In the genomic region with DNA sequence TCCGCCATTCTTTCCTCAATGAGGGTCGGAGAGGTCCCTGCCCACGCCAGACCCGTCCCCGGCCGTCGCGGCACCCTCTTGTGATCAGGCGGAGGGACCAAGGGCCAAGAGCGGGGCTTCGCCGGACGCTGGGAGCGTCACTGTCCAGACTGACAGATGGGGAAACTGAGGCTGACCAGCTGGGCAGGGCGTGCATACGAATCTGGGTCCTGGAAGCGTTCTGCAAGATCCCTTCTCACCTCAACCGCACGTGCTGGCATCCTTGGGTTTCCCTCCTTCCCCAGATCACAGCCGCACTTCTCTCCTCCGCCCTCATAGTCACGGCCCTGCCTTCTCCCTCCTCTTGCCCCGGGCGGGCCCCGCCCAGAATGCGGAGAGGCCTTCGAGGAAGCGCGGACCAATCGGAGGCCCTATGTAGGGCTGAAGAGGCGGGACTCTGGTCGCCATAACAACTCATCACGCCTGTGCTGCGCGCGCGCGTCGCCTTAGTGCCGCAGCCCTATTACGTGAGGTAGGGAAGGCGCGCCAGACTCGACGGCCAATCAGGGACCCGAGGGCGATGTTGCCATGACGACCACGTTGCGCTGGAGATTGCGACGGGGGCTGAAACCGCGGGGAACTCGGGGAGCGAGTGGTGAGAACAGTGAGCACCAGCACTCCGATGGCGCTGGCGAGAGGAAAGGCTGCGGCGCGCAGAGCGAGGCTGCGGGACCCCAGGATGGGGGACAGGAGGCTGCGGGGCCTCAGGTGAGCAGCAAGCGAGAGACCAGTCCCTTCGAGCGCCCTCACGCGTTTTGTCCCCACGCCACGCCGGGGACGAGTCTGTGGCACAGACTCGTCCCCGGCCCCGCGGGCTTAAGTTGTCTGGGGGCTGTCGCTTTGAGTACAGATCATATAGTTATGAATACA, we compare ENCODE assay signal across 1 cellular context.
TF ChIP-seq lines count a peak whose summit lies in the region.

No MANE protein-coding gene starts in this region.

TF ChIP-seq in WTC11, 78 proteins besides CTCF, POLR2A, EP300 and RAD21 (continued from another document):
- no peak for TF ChIP-seq ZNF671 (CRISPR knock-in tag; IDR thresholded peaks at IDR 0.05)
- TF ChIP-seq ZNF512 (CRISPR knock-in tag; IDR thresholded peaks at IDR 0.05; ENCODE audit: borderline replicate concordance) = no peak
- TF ChIP-seq KAT7 (CRISPR knock-in tag; IDR thresholded peaks at IDR 0.05; ENCODE audit: borderline replicate concordance) = no peak
TF ChIP-seq in WTC11: peak in this region for 16.
